Comparison of ENCODE assay signal across 8 cellular contexts in the genomic region with DNA sequence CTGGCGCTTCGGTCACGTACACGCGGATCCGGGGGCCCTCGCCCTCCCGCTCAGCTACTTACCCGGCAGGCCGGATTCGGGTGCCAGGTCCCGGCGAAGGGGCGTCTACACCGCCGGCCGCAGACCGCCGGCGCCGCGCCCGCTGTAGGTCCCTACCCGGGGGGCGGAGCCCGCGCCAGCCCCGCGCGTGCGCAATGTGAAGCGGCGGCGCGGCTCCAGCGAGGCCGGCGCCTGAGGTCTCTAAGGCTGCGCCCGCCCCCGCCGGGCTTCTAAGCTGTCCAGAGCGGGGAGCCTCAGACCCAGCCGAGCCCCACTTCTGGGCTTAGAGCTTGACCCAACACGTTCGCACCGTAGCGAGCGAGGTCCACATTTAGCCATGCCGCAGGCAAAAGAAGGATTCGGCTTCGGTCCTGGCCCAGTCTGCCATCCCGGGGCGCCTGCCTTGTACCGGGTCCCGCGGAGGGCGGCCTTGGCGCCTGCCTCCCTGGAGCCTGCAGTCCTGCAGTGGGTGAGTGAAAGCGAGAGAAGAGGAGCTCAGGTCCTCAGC. TPM values are rescaled to one million over a fixed set of nuclear protein-coding genes. Genes with fewer than 3 reads are reported as not detected.
A peak's percentile ranks its signal among the peaks of the same experiment; 100 is the strongest.
DNase-seq lines count a peak whose midpoint lies in the region; ATAC-seq and TF ChIP-seq lines count a peak whose summit lies in the region.

A gene with protein sequence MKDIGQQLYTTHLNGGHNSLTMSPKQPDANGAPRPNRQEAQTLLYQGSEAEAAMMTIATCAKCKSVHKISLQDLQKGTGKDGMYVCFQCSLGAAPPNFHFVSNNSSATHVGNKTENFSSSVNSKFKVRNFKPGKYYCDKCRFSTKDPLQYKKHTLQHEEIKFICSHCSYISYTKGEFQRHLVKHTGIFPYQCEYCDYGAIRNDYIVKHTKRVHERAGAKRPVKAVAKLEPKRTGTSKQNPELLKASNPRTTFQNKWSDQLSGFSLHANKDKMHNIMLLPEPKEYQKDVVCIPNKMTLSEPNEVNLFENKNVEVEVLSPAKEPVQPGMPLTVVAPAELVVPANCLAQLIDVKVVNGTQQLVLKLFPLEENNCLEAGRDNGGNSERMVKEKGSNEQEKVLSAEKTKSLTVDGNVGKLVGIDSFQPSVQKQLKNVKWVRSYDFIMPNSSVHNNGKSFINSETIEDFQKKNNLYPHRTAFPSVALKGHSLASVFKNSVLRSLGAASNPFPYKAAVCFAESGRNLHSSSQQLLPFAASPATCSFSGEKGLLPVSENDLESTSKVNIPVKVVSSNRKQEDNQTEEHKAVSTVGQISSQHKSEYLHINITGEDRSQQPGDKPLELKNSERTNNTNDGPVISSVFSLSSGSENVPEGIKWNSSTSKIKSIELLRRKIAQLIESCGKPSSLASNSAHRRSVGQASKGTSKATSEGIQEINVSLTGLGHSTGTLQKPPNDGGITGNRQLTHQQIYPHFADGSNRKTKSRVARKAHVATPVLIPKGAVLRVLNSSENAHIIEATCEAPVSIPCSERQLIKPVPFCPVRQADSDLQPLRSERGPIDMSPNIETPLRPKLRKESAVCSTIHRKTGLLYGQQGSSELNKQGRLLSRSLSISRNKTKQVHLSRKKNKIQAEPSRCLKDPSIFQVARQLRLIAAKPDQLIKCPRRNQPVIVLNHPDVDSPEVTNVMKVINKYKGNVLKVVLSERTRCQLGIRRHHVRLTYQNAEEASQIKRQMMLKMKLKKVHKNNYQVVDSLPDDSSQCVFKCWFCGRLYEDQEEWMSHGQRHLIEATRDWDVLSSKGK (minus strand): TSS at position 172 of the 547 bp plus-strand sequence. CDS start 11,098 bp downstream, outside the sequence.

- intact Hi-C loops in sigmoid colon (cut with DNase I), result loop anchor here (2.0 kb wide), 1 partner anchor 301 kb away; no protein-coding TSS in a partner anchor

- peak within 1 kb of the TSS; percentile 39 to 65 (median 63) for H3K4me3 ChIP-seq in sigmoid colon

- peaks cover 10 to 31% (median 18%) of the 10 kb centered on the region in 3 donors for H3K27me3 ChIP-seq in sigmoid colon

- no peak for TF ChIP-seq POLR2A in sigmoid colon (IDR thresholded peaks at IDR 0.05)

- peaks cover 0 to 23% (median 15%) of the 10 kb centered on the region in 4 donors for H3K4me1 ChIP-seq in sigmoid colon

- peak within 1 kb of the TSS; percentile 52 to 75 (median 61) for H3K27ac ChIP-seq in sigmoid colon

- WGBS in sigmoid colon, 2 donors, result 3 to 10% methylated on average over 60 of the region's 60 CpGs

- DNase-seq in DMS53 (lab: John Stamatoyannopoulos, UW) (peak; percentile 93), HUDEP-2 (lab: John Stamatoyannopoulos, UW; ENCODE audit: unreplicated experiment in 76 of 76) (peak in 50 of 76 experiments; percentile 1 to 71 (median 34)), T1000 (lab: John Stamatoyannopoulos, UW) (peak; percentile 50), astrocyte of the hippocampus (ENCODE audit: low read depth, low spot score) (peak; percentile 88), hypothalamus (lab: John Stamatoyannopoulos, UW) (peak in 34 of 51 donors; percentile 5 to 61 (median 30)), sigmoid colon (peak; percentile 68), SHP77 treated with DMSO at 0.1 percent for 48 hours (lab: John Stamatoyannopoulos, UW) (no peak)

- peaks cover 3 to 25% (median 9%) of the 10 kb centered on the region in 4 donors for H3K36me3 ChIP-seq in sigmoid colon

- TF ChIP-seq CTCF in sigmoid colon (IDR thresholded peaks at IDR 0.05), result no peak

- H3K9me3 ChIP-seq in sigmoid colon, result no peaks in the 10 kb centered on the region

- ATAC-seq in GM21367 (IDR thresholded peaks at IDR 0.05; ENCODE audit: unreplicated experiment), result peak; percentile 63

- TF ChIP-seq EP300 in sigmoid colon (IDR thresholded peaks at IDR 0.05), result no peak

RNA-seq across cellular contexts. Expression of the gene that starts here (rescaled TPM):
- 10 to 100 TPM; 20.0 to 46.0 (median 29.3) TPM for total RNA-seq in sigmoid colon
- 1 to 10 TPM; 4.6 to 6.3 (median 6.0) TPM for polyA plus RNA-seq in sigmoid colon
